In the genomic region with DNA sequence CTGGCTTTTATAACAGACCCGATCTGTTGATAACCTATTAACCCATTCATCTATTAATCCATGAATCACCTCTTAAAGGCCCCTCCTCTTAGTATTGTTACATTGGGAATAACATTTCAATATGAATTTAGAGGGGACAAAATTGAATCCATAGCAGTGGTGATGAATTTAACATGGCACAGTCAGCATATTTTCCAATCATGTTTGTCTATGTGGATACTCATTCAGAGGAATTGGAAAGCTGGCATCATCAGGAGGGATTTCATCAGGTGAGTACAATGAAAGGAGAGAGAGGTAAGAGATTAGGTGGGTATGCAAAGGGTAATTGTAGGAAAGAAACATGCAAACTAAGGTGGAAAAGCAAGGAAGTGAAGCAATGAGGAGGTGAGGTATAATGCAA, we compare ENCODE assay signal across 29 cellular contexts.
"Had no signal": no experiment of that assay in that cellular context is flagged by ENCODE, and none has a peak within 500 bp of the region (broad histone marks: within the 10 kb centered on the region; RNA-seq: fewer than 3 reads in every experiment).

No MANE protein-coding gene starts in this region.

- DNase-seq: naive thymus-derived CD8-positive, alpha-beta T cell; nephron progenitor cell; occipital lobe; ovary; posterior cingulate gyrus; psoas muscle; right cardiac atrium; spleen; stimulated activated CD4-positive, alpha-beta T cell treated with anti-CD3 and anti-CD28 coated beads, Interleukin-12 subunit alpha, Interleukin-12 subunit beta, amount 100 ng/mL, for 4 hours; stimulated activated CD4-positive, alpha-beta T cell treated with anti-CD3 and anti-CD28 coated beads, Interleukin-1b, Interleukin-23, amount 100 ng/mL, for 48 hours; stimulated activated CD4-positive, alpha-beta T cell treated with anti-CD3 and anti-CD28 coated beads, Interleukin-4, amount 100 ng/mL, for 1 hour; stimulated activated CD4-positive, alpha-beta T cell treated with anti-CD3 and anti-CD28 coated beads, Interleukin-4, amount 100 ng/mL, for 4 hours; stimulated activated CD8-positive, alpha-beta memory T cell treated with anti-CD3 and anti-CD28 coated beads, Interleukin-4, amount 100 ng/mL, for 48 hours; stimulated activated naive CD4-positive, alpha-beta T cell; stimulated activated naive CD8-positive, alpha-beta T cell treated with anti-CD3 and anti-CD28 coated beads, Interleukin-15, amount 100 ng/mL, for 72 hours; stimulated activated naive CD8-positive, alpha-beta T cell treated with anti-CD3 and anti-CD28 coated beads, Interleukin-15, Interleukin-2, amounts not matched to agents 100 U/mL and 50 U/mL, for 24 hours; substantia nigra; testis; tibial artery; transverse colon; upper lobe of right lung; uterus had no signal

- H3K9me3 ChIP-seq: ovary, psoas muscle, spleen, suprapubic skin, testis, tibial artery, transverse colon, upper lobe of right lung, uterus had no signal

- H3K4me1 ChIP-seq: parathyroid adenoma had no signal

- H3K9ac ChIP-seq: parathyroid adenoma had no signal

- H3K27me3 ChIP-seq: ovary, spleen, suprapubic skin, testis, tibial artery, transverse colon, upper lobe of right lung, uterus had no signal

- H3K36me3 ChIP-seq: ovary, spleen, suprapubic skin, tibial artery, transverse colon, upper lobe of right lung, uterus had no signal

- H3K27ac ChIP-seq: ovary, parathyroid adenoma, psoas muscle, skin epidermis, suprapubic skin, testis, tibial artery, transverse colon, upper lobe of right lung, uterus had no signal

- H3K4me2 ChIP-seq: smooth muscle cell had no signal

- ATAC-seq: naive thymus-derived CD8-positive, alpha-beta T cell; natural killer cell treated with Interleukin-12 subunit alpha and Interleukin-12 subunit beta and Interleukin-15 and Interleukin-18, amount 100 ng/mL, for 72 hours; psoas muscle; right cardiac atrium; sciatic nerve; stimulated activated memory B cell treated with anti-CD40 and anti-IgM and Interleukin-4, amounts not matched to agents 10 μg/mL and 1 μg/mL and 100 μg/mL, for 72 hours; stimulated activated naive CD8-positive, alpha-beta T cell treated with anti-CD3 and anti-CD28 coated beads, Interleukin-15, amount 100 ng/mL, for 72 hours; stimulated activated naive CD8-positive, alpha-beta T cell treated with anti-CD3 and anti-CD28 coated beads, Interleukin-15, Interleukin-2, amounts not matched to agents 100 U/mL and 50 U/mL, for 24 hours; upper lobe of right lung had no signal

- H3K4me3 ChIP-seq: ovary, psoas muscle, skin epidermis, smooth muscle cell, spleen, suprapubic skin, testis, tibial artery, transverse colon, upper lobe of right lung, uterus had no signal

- H2AFZ ChIP-seq: parathyroid adenoma had no signal
